In genomic region chr10:1642600-1643160, GRCh38 we compare ENCODE assay signal across 23 cellular contexts.
"Had no signal": no experiment of that assay in that cellular context is flagged by ENCODE, and none has a peak within 500 bp of the region (broad histone marks: within the 10 kb centered on the region; RNA-seq: fewer than 3 reads in every experiment).

No MANE protein-coding gene starts in this region.

- H3K79me2 ChIP-seq: hepatocyte had no signal

- H3K27ac ChIP-seq: cardiac muscle cell, hepatocyte, left lung, right lobe of liver, upper lobe of left lung had no signal

- H3K4me1 ChIP-seq: left lung, right lobe of liver, upper lobe of left lung had no signal

- ATAC-seq: esophagus mucosa, left lung, right lobe of liver had no signal

- H3K36me3 ChIP-seq: cardiac muscle cell, left lung, right lobe of liver, upper lobe of left lung had no signal

- FAIRE-seq: endothelial cell of umbilical vein had no signal

- H3K4me2 ChIP-seq: hepatocyte, smooth muscle cell had no signal

- H2AFZ ChIP-seq: hepatocyte had no signal

- H3K4me3 Mint-ChIP-seq: activated CD4-positive, alpha-beta T cell treated with anti-CD3 and anti-CD28 coated beads, Interleukin-2, amount 10 ng/mL, durations not matched to agents 7 days and 5 days; activated T-helper 17 cell treated with anti-CD3 and anti-CD28 coated beads, Interleukin-2, amount 50 U/mL, for 72 hours; immature natural killer cell; naive B cell; stimulated activated naive B cell treated with anti-CD40 and anti-IgM and Interleukin-4, amounts not matched to agents 10 μg/mL and 1 μg/mL and 100 μg/mL, for 72 hours; T-helper 1 cell treated with Interleukin-12 subunit alpha and Interleukin-12 subunit beta and Interleukin-4 antibody, amounts not matched to agents 30 μg/mL and 1 μg/mL, for 36 hours had no signal

- H3K27ac Mint-ChIP-seq: activated CD4-positive, alpha-beta T cell treated with anti-CD3 and anti-CD28 coated beads, Interleukin-2, amount 10 ng/mL, durations not matched to agents 7 days and 5 days; activated T-helper 17 cell treated with anti-CD3 and anti-CD28 coated beads, Interleukin-2, amount 50 U/mL, for 72 hours; immature natural killer cell had no signal

- DNase-seq: activated CD4-positive, CD25-positive, alpha-beta regulatory T cell; activated CD8-positive, alpha-beta memory T cell treated with anti-CD3 and anti-CD28 coated beads for 24 hours; activated CD8-positive, alpha-beta memory T cell treated with anti-CD3 and anti-CD28 coated beads, Interleukin-2, amount 50 U/mL, for 4 hours; amygdala; effector memory CD4-positive, alpha-beta T cell; foreskin melanocyte; immature natural killer cell; left lung; naive B cell; occipital lobe; right lobe of liver; T1000; upper lobe of left lung had no signal

- H3K36me3 Mint-ChIP-seq: immature natural killer cell; naive B cell; stimulated activated naive B cell treated with anti-CD40 and anti-IgM and Interleukin-4, amounts not matched to agents 10 μg/mL and 1 μg/mL and 100 μg/mL, for 72 hours had no signal

- H3K4me1 Mint-ChIP-seq: activated T-helper 17 cell treated with anti-CD3 and anti-CD28 coated beads, Interleukin-2, amount 50 U/mL, for 72 hours; immature natural killer cell had no signal

- H3K27me3 ChIP-seq: cardiac muscle cell, hepatocyte, right lobe of liver, upper lobe of left lung had no signal

- H3K27me3 Mint-ChIP-seq: activated CD4-positive, alpha-beta T cell treated with anti-CD3 and anti-CD28 coated beads, Interleukin-2, amount 10 ng/mL, durations not matched to agents 7 days and 5 days had no signal

- H3K9me3 ChIP-seq: right lobe of liver, upper lobe of left lung had no signal

- H3K4me3 ChIP-seq: cardiac muscle cell, hepatocyte, left lung, lung, right lobe of liver, smooth muscle cell, upper lobe of left lung had no signal

- H3K9me3 Mint-ChIP-seq: activated CD4-positive, alpha-beta T cell treated with anti-CD3 and anti-CD28 coated beads, Interleukin-2, amount 10 ng/mL, durations not matched to agents 7 days and 5 days; activated T-helper 17 cell treated with anti-CD3 and anti-CD28 coated beads, Interleukin-2, amount 50 U/mL, for 72 hours; T-helper 1 cell treated with Interleukin-12 subunit alpha and Interleukin-12 subunit beta and Interleukin-4 antibody, amounts not matched to agents 30 μg/mL and 1 μg/mL, for 36 hours had no signal
